In genomic region chr3:146517684-146518435, GRCh38 we compare ENCODE assay signal across 13 cellular contexts. TPM values are rescaled to one million over a fixed set of nuclear protein-coding genes. Genes with fewer than 3 reads are reported as not detected.
DNase-seq lines count a peak whose midpoint lies in the region; ATAC-seq and TF ChIP-seq lines count a peak whose summit lies in the region.
"Had no signal": no experiment of that assay in that cellular context is flagged by ENCODE, and none has a peak within 500 bp of the region (broad histone marks: within the 10 kb centered on the region; RNA-seq: fewer than 3 reads in every experiment).

No MANE protein-coding gene starts in this region.

- ATAC-seq in mucosa of descending colon (peak; percentile 97), HG02884 (IDR thresholded peaks at IDR 0.05; ENCODE audit: unreplicated experiment) (no peak)

- TF ChIP-seq CTCF in epithelial cell of esophagus (IDR thresholded peaks at IDR 0.05; ENCODE audit: insufficient read depth, low read depth, low read length, missing control alignments) (no peak), mucosa of descending colon (IDR thresholded peaks at IDR 0.05) (no peak)

- intact Hi-C loops in mucosa of descending colon (cut with DNase I, micrococcal nuclease), result no loop called here

- no peaks in the 10 kb centered on the region for H3K36me3 ChIP-seq in mucosa of descending colon (ENCODE audit: low read depth)

- no peak overlapping the region for H3K4me3 ChIP-seq in epithelial cell of esophagus (ENCODE audit: low read length)
- no peak overlapping the region for H3K4me3 ChIP-seq in mucosa of descending colon

- peaks cover 12% of the 10 kb centered on the region for H3K4me1 ChIP-seq in mucosa of descending colon (ENCODE audit: low read depth)

- H3K9me3 ChIP-seq in mucosa of descending colon, result no peaks in the 10 kb centered on the region
- H3K9me3 ChIP-seq: SK-N-SH had no signal

- DNase-seq in DMS153 treated with DMSO at 0.1 percent for 48 hours (lab: John Stamatoyannopoulos, UW; ENCODE audit: unreplicated experiment), result peak; percentile 59
- DNase-seq in NCI-H2081 (lab: John Stamatoyannopoulos, UW), result peak; percentile 25 to 69
- DNase-seq in epithelial cell of esophagus (ENCODE audit: low read depth), result peak; percentile 27
- peak in 1 of 3 donors; percentile 49 for DNase-seq in mucosa of descending colon
- DNase-seq in stimulated activated naive CD4-positive, alpha-beta T cell treated with Interleukin-2 at 50 U/mL for 16 hours (lab: John Stamatoyannopoulos, UW), result no peak
- DNase-seq in Ammon's horn (ENCODE audit: low spot score), result no peak
- DNase-seq: activated CD8-positive, alpha-beta memory T cell treated with anti-CD3 and anti-CD28 coated beads for 24 hours; activated effector memory CD4-positive, alpha-beta T cell treated with anti-CD3 and anti-CD28 coated beads, Interleukin-2, amount 50 U/mL, for 16 hours; GF-D8; NCI-H1105; SK-N-SH; stimulated activated CD4-positive, alpha-beta T cell treated with anti-CD3 and anti-CD28 coated beads, Interleukin-2, amount 100 ng/mL, for 24 hours had no signal

RNA-seq across cellular contexts. Expression of gene PLSCR1, which starts 26.5 kb away (rescaled TPM):
- 100 to 1,000 TPM; 119 to 264 (median 180) TPM for total RNA-seq in mucosa of descending colon

RNA-seq across cellular contexts. Expression of gene PLSCR2, which starts 48.5 kb away (rescaled TPM):
- 1 to 10 TPM in 2 of 3 donors, under 1 TPM in 1; 0.82 to 2.8 (median 1.3) TPM for total RNA-seq in mucosa of descending colon

Comparison
In these comparisons a context has a peak if more than half of its experiments do, and no peak if none do; other contexts are left out.
1. DNase-seq: peak in DMS153 treated with DMSO at 0.1 percent for 48 hours (single experiment), NCI-H2081 (2 of 2) and epithelial cell of esophagus (single experiment); none in stimulated activated naive CD4-positive, alpha-beta T cell treated with Interleukin-2 at 50 U/mL for 16 hours (single experiment) and Ammon's horn (single experiment).